In genomic region chr17:8695241-8695640, GRCh38 we compare ENCODE assay signal across 19 cellular contexts. TPM values are rescaled to one million over a fixed set of nuclear protein-coding genes. Genes with fewer than 3 reads are reported as not detected.
DNase-seq lines count a peak whose midpoint lies in the region; ATAC-seq and TF ChIP-seq lines count a peak whose summit lies in the region.
"Had no signal": no experiment of that assay in that cellular context is flagged by ENCODE, and none has a peak within 500 bp of the region (broad histone marks: within the 10 kb centered on the region; RNA-seq: fewer than 3 reads in every experiment).

No MANE protein-coding gene starts in this region.

- H2AFZ ChIP-seq in mammary epithelial cell (ENCODE audit: low read depth, low read length) = no peak overlapping the region

- H3K4me2 ChIP-seq in mammary epithelial cell (ENCODE audit: insufficient read depth, low read depth, low read length) = no peak overlapping the region

- H3K27me3 ChIP-seq in mammary epithelial cell (ENCODE audit: insufficient read depth, low read length) (no peaks in the 10 kb centered on the region), aorta (ENCODE audit: control insufficient read depth in 1 of 2, insufficient read depth in 2 of 2, low read length in 1 of 2) (no peaks in the 10 kb centered on the region)

- DNase-seq in MCF 10A (ENCODE audit: unreplicated experiment) (peak; percentile 6), mammary epithelial cell (no peak), coronary artery (ENCODE audit: low spot score) (peak; percentile 4), aorta (no peak), globus pallidus (ENCODE audit: low spot score) (no peak), hepatic stellate cell (ENCODE audit: low spot score) (no peak)
- DNase-seq: AML-193, NCI-H1105, NCI-H1694, NCI-H2081 treated with DMSO at 0.1 percent for 48 hours, NCI-H748 treated with DMSO at 0.1 percent for 48 hours, OCI-M1, Right ventricle myocardium superior had no signal

- CTCF ChIA-PET in MCF 10A (lab: Yijun Ruan, JAX) = no interaction called here
- CTCF ChIA-PET in mammary epithelial cell (lab: Charles Lee; ENCODE audit: low non-redundant PET) = no interaction called here

- H3K4me1 ChIP-seq in mammary epithelial cell (ENCODE audit: insufficient read depth, low read length) (no peaks in the 10 kb centered on the region), aorta (ENCODE audit: control insufficient read depth in 1 of 2, insufficient read depth in 2 of 2, low read length in 2 of 2) (peaks cover 0 to 8% of the 10 kb centered on the region in 2 donors)

- H3K4me1 Mint-ChIP-seq in MCF 10A (ENCODE audit: insufficient read depth, unreplicated experiment) (peaks cover 7% of the 10 kb centered on the region), nephron (peaks cover 68% of the 10 kb centered on the region)

- H3K36me3 ChIP-seq in mammary epithelial cell (ENCODE audit: insufficient read depth, low read length) = no peaks in the 10 kb centered on the region
- no peaks in the 10 kb centered on the region for H3K36me3 ChIP-seq in aorta (ENCODE audit: control insufficient read depth in 1 of 2, insufficient read depth in 2 of 2, low read length in 1 of 2)

- WGBS in mammary epithelial cell (ENCODE audit: low coverage, missing lambda C conversion rate) = 21% methylated on average over 3 of the region's 3 CpGs
- 59 to 66% methylated on average over 3 of the region's 3 CpGs for WGBS in aorta, 2 donors

- H3K4me3 Mint-ChIP-seq in MCF 10A (ENCODE audit: unreplicated experiment) = no peak overlapping the region
- no peak overlapping the region for H3K4me3 Mint-ChIP-seq in nephron

- H3K79me2 ChIP-seq in mammary epithelial cell (ENCODE audit: insufficient read depth, low read length) = no peaks in the 10 kb centered on the region

- in situ Hi-C loops in mammary epithelial cell (cut with MboI; ENCODE audit: low sequenced_read_pairs in 2 of 2) = no loop called here

- intact Hi-C loops in MCF 10A (cut with micrococcal nuclease) = no loop called here
- intact Hi-C loops in mammary epithelial cell (cut with micrococcal nuclease) = no loop called here
- intact Hi-C loops in aorta (cut with DNase I) = loop anchor here in 1 of 2 donors (5.0 kb wide), 1 partner anchor 48 kb away; no protein-coding TSS in a partner anchor

- H3K9me3 Mint-ChIP-seq in MCF 10A (ENCODE audit: unreplicated experiment) = no peaks in the 10 kb centered on the region
- H3K9me3 Mint-ChIP-seq in nephron = no peaks in the 10 kb centered on the region

- H3K9ac ChIP-seq in mammary epithelial cell (ENCODE audit: insufficient read depth, low read length) = no peak overlapping the region

- H3K9me3 ChIP-seq in mammary epithelial cell (replicated peaks; ENCODE audit: insufficient read depth, low read length) (no peaks in the 10 kb centered on the region), aorta (ENCODE audit: control insufficient read depth, low read length) (no peaks in the 10 kb centered on the region)

- no peak overlapping the region for H3K27ac Mint-ChIP-seq in MCF 10A (ENCODE audit: low read depth, unreplicated experiment)
- H3K27ac Mint-ChIP-seq in nephron = peak overlapping the region; percentile 94 to 99 (median 96)

- no peak for TF ChIP-seq CTCF in MCF 10A (IDR thresholded peaks at IDR 0.05; ENCODE audit: unreplicated experiment)
- no peak for TF ChIP-seq CTCF in mammary epithelial cell (conservative IDR thresholded peaks at IDR 0.05 in 1 of 2, IDR thresholded peaks at IDR 0.05 in 1 of 2; ENCODE audit: extremely low read depth in 1 of 2, insufficient read depth in 1 of 2, low read depth in 1 of 2, low read length in 2 of 2)
- no peak for TF ChIP-seq CTCF in coronary artery (IDR thresholded peaks at IDR 0.05)
- TF ChIP-seq CTCF in nephron (IDR thresholded peaks at IDR 0.05; ENCODE audit: unreplicated experiment in 3 of 3) = no peak

- no peak for ATAC-seq in aorta (ENCODE audit: low FRiP score)
- no peak for ATAC-seq in HG02981 (IDR thresholded peaks at IDR 0.05; ENCODE audit: unreplicated experiment)

- POLR2A ChIA-PET in MCF 10A (lab: Yijun Ruan, JAX) = interaction anchor here (0.6 kb wide), 1 partner anchor 912 kb away, joined by 3 read pairs; no protein-coding TSS in a partner anchor

- no peaks in the 10 kb centered on the region for H4K20me1 ChIP-seq in mammary epithelial cell (ENCODE audit: insufficient read depth, low read length)

- H3K4me3 ChIP-seq in mammary epithelial cell (replicated peaks in 1 of 3; ENCODE audit: insufficient read depth in 1 of 3, low read depth in 2 of 3, low read length in 3 of 3) (no peak overlapping the region), coronary artery (no peak overlapping the region), aorta (ENCODE audit: low read length in 2 of 2) (no peak overlapping the region)

- dilution Hi-C loops in mammary epithelial cell (cut with HindIII; ENCODE audit: low sequenced_read_pairs) = loop anchor here (5.0 kb wide), 1 partner anchor 53 kb away; no protein-coding TSS in a partner anchor

- H3K27me3 Mint-ChIP-seq in MCF 10A (ENCODE audit: insufficient read depth, unreplicated experiment) = peaks cover 7% of the 10 kb centered on the region
- peaks cover 5% of the 10 kb centered on the region for H3K27me3 Mint-ChIP-seq in nephron (ENCODE audit: low read depth)

- BruUV-seq in MCF 10A (replicated peaks; lab: Mats Ljungman, UMichigan) = no TSS peak
- no TSS peak for BruUV-seq in mammary epithelial cell (replicated peaks; lab: Mats Ljungman, UMichigan)

- H3K27ac ChIP-seq in mammary epithelial cell (ENCODE audit: insufficient read depth, low read depth, low read length) (no peak overlapping the region), coronary artery (peak overlapping the region; percentile 51 to 94), aorta (ENCODE audit: low read depth in 1 of 2, low read length in 2 of 2) (peak overlapping the region; percentile 36 to 73)
- H3K27ac ChIP-seq: 22Rv1, C4-2B had no signal

- peaks cover 7% of the 10 kb centered on the region for H3K36me3 Mint-ChIP-seq in MCF 10A (ENCODE audit: insufficient read depth, unreplicated experiment)
- H3K36me3 Mint-ChIP-seq in nephron (ENCODE audit: low read depth) = no peaks in the 10 kb centered on the region

RNA-seq across cellular contexts. Expression of gene CCDC42, which starts 49.4 kb away (rescaled TPM):
- total RNA-seq in MCF 10A (2022) (not detected in 2 replicates), mammary epithelial cell (not detected), aorta (under 1 TPM in 1 of 2 donors, not detected in 1; 0.58 TPM)
- polyA plus RNA-seq in mammary epithelial cell (not detected), aorta (1 to 10 TPM; 1.6 to 1.9 TPM)
- not detected for polyA minus RNA-seq in mammary epithelial cell
- total RNA-seq: LHCN-M2, NCI-H460, Right ventricle myocardium superior had no signal

Comparison
In these comparisons a context has a peak if more than half of its experiments do, and no peak if none do; other contexts are left out.
1. DNase-seq: peak in MCF 10A (single experiment) and coronary artery (single experiment); none in mammary epithelial cell (single experiment), aorta (0 of 2), globus pallidus (single experiment) and hepatic stellate cell (single experiment).